ENCODE assay signal across 15 cellular contexts in the genomic region with DNA sequence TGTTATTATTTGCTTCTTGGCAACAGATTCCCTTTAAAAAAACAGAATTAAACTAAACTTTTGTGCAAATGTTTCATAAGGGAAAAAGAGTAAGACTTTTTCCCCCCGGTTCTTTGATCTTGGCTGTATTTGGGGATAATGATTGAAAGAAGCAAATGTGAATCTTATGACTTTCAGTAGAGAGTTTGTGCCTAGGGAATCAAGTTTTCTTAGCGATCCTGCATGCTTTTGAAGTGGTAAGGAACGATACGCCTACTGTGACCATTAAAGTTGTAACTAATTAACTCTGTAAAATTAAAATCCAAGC. TPM values are rescaled to one million over a fixed set of nuclear protein-coding genes. Genes with fewer than 3 reads are reported as not detected.
DNase-seq lines count a peak whose midpoint lies in the region; ATAC-seq, FAIRE-seq and TF ChIP-seq lines count a peak whose summit lies in the region.
"Had no signal": no experiment of that assay in that cellular context is flagged by ENCODE, and none has a peak within 500 bp of the region (broad histone marks: within the 10 kb centered on the region; RNA-seq: fewer than 3 reads in every experiment).

No MANE protein-coding gene starts in this region.

- intact Hi-C loops in GM12878 (cut with micrococcal nuclease; ENCODE audit: unreplicated experiment): loop anchor here (2.0 to 10.0 kb wide), 5 partner anchors 17 to 541 kb away; partner anchors contain the start of genes CORIN and NFXL1
- intact Hi-C loops in thyroid gland (cut with DNase I): no loop called here

- TF ChIP-seq POLR2A in GM12878 (IDR thresholded peaks at IDR 0.05; ENCODE audit: low read depth, low read length): no peak
- no peak for TF ChIP-seq POLR2A in thyroid gland (IDR thresholded peaks at IDR 0.05)

- no peaks in the 10 kb centered on the region for H3K27me3 ChIP-seq in GM12878 (replicated peaks in 1 of 2; ENCODE audit: control insufficient read depth in 2 of 2, insufficient read depth in 2 of 2, low read length in 1 of 2)
- no peaks in the 10 kb centered on the region for H3K27me3 ChIP-seq in thyroid gland
- H3K27me3 ChIP-seq: BE2C, SJCRH30 had no signal

- SMC1A ChIA-PET in GM12878 (lab: Charles Lee; ENCODE audit: uncharacterized antibody, unreplicated experiment): interaction anchor here (0.8 to 11.1 kb wide), 18 partner anchors 8 to 175 kb away, joined by 3 to 239 read pairs (median 4); partner anchors contain the start of genes ATP10D and COMMD8

- in situ Hi-C loops in GM12878 (cut with MboI): no loop called here

- H3K4me3 ChIP-seq in GM12878 (peak overlapping the region; percentile 53), thyroid gland (replicated peaks in 1 of 3) (no peak overlapping the region)
- H3K4me3 ChIP-seq: GM23248, SJCRH30 had no signal

- TF ChIP-seq CTCF in GM12878 (IDR thresholded peaks at IDR 0.05 in 2 of 3, conservative IDR thresholded peaks at IDR 0.05 in 1 of 3; ENCODE audit: control insufficient read depth in 2 of 3, extremely low read depth in 1 of 3, insufficient read depth in 1 of 3, low read depth in 3 of 3, low read length in 3 of 3): no peak
- TF ChIP-seq CTCF in thyroid gland (IDR thresholded peaks at IDR 0.05): no peak
- TF ChIP-seq CTCF in omental fat pad (IDR thresholded peaks at IDR 0.05): no peak

- H2AFZ ChIP-seq in GM12878 (ENCODE audit: control insufficient read depth, low read depth, low read length): peak overlapping the region; percentile 59
- H2AFZ ChIP-seq: GM23248 had no signal

- peaks cover 25% of the 10 kb centered on the region for H3K4me1 ChIP-seq in GM12878 (ENCODE audit: control insufficient read depth, insufficient read depth, low read length)
- H3K4me1 ChIP-seq in thyroid gland: peaks cover 12 to 23% of the 10 kb centered on the region in 2 donors

- peaks cover 37% of the 10 kb centered on the region for H3K79me2 ChIP-seq in GM12878 (ENCODE audit: control insufficient read depth, insufficient read depth, low read length)

- ATAC-seq in GM18861 (IDR thresholded peaks at IDR 0.05; ENCODE audit: unreplicated experiment) (peak; percentile 11), HG02642 (IDR thresholded peaks at IDR 0.05; ENCODE audit: poor library complexity, unreplicated experiment) (peak; percentile 10), GM12878 (peak; percentile 26), omental fat pad (ENCODE audit: low FRiP score) (no peak)

- RAD21 ChIA-PET in GM12878 (lab: Charles Lee; ENCODE audit: unreplicated experiment): interaction anchor here (0.5 to 4.1 kb wide), 12 partner anchors 7 to 542 kb away, joined by 3 to 88 read pairs (median 12); partner anchors contain the start of genes ATP10D and COMMD8

- H3K36me3 ChIP-seq in GM12878 (ENCODE audit: control insufficient read depth in 2 of 2, insufficient read depth in 2 of 2, low read length in 1 of 2): no peaks in the 10 kb centered on the region
- H3K36me3 ChIP-seq in thyroid gland: no peaks in the 10 kb centered on the region
- H3K36me3 ChIP-seq: BE2C, SJCRH30 had no signal

- H3K4me2 ChIP-seq in GM12878 (ENCODE audit: control insufficient read depth, insufficient read depth): peak overlapping the region; percentile 81

- TF ChIP-seq EP300 in GM12878 (IDR thresholded peaks at IDR 0.05; ENCODE audit: borderline replicate concordance in 1 of 2, control insufficient read depth in 1 of 2, low read depth in 2 of 2, low read length in 2 of 2): no peak; a peak in 1 of 4 replicates

- no peak for TF ChIP-seq RAD21 in GM12878 (IDR thresholded peaks at IDR 0.05; ENCODE audit: insufficient read depth, low read depth, low read length)

- H3K27ac ChIP-seq in GM12878 (ENCODE audit: control insufficient read depth, insufficient read depth): peak overlapping the region; percentile 84
- H3K27ac ChIP-seq in thyroid gland: peak overlapping the region in 2 of 3 donors; percentile 27 to 66
- H3K27ac ChIP-seq: GM23248, SJCRH30 had no signal

- no peaks in the 10 kb centered on the region; the same call in 2 of the 3 replicates for H3K9me3 ChIP-seq in GM12878 (replicated peaks; ENCODE audit: control insufficient read depth, insufficient read depth, low read length)
- no peaks in the 10 kb centered on the region for H3K9me3 ChIP-seq in thyroid gland
- H3K9me3 ChIP-seq: BE2C, SJCRH30 had no signal

- TSS peak; percentile 13 for BruUV-seq in GM12878 (replicated peaks; lab: Mats Ljungman, UMichigan)

- no peak for FAIRE-seq in GM12878 (lab: Jason Lieb, UNC)

- POLR2A ChIA-PET in GM12878 (lab: Charles Lee): interaction anchor here (0.6 to 3.4 kb wide), 11 partner anchors 9 to 93 kb away, joined by 3 to 55 read pairs (median 8); partner anchors contain the start of genes ATP10D and COMMD8

- WGBS in GM12878 (ENCODE audit: insufficient coverage, insufficient replicate concordance, low lambda C conversion rate, missing lambda C conversion rate): 29% methylated on average over 4 of the region's 4 CpGs
- 51 to 68% methylated on average over 4 of the region's 4 CpGs for WGBS in thyroid gland, 2 donors

- CTCF ChIA-PET in GM12878 (lab: Yijun Ruan, JAX): interaction anchor here (1.0 to 10.3 kb wide), 10 partner anchors 9 to 342 kb away, joined by 3 to 124 read pairs (median 11); partner anchors contain the start of genes ATP10D and COMMD8

- no peaks in the 10 kb centered on the region for H4K20me1 ChIP-seq in GM12878 (ENCODE audit: control insufficient read depth, insufficient read depth)

- H3K9ac ChIP-seq in GM12878 (ENCODE audit: control insufficient read depth, insufficient read depth, low read length): peak overlapping the region; percentile 20; the same call in 1 of the 2 replicates
- H3K9ac ChIP-seq: GM23248 had no signal

- DNase-seq in GM12878 (ENCODE audit: low read depth, low spot score) (no peak), thyroid gland (no peak), omental fat pad (ENCODE audit: low spot score) (no peak), NCI-H187 treated with DMSO at 0.1 percent for 48 hours (lab: John Stamatoyannopoulos, UW) (no peak)
- DNase-seq in activated CD4-positive, alpha-beta T cell treated with anti-CD3 and anti-CD28 coated beads, Interleukin-2, amount 50 U/mL, for 48 hours: no peak
- DNase-seq: BE2C; CD4-positive, alpha-beta memory T cell; GM23248; NCI-H1436; NCI-H2081; NCI-H524 treated with DMSO at 0.1 percent for 48 hours; RPMI8226 had no signal

RNA-seq across cellular contexts. Expression of gene ATP10D, which starts 9.0 kb away (rescaled TPM):
- total RNA-seq in GM12878 (2013; cell fraction: nucleolus; rRNA removed): 101 and 123 TPM in 2 replicates
- 16.5 and 20.3 TPM in 2 replicates for total RNA-seq in GM12878 (2014; rRNA removed)
- total RNA-seq in GM12878 (2014; rRNA removed; fragmentation: Illumina TruSeq; extraction: Trizol): 20.7 and 20.8 TPM in 2 replicates
- 30.0 and 31.7 TPM in 2 replicates for total RNA-seq in GM12878 (2021)
- polyA plus RNA-seq in GM12878 (2011; ENCODE audit: low read depth): 5.5 TPM
- polyA plus RNA-seq in GM12878 (2011; rRNA removed): 50.3 and 60.3 TPM in 2 replicates
- 18.1 and 22.6 TPM in 2 replicates for polyA plus RNA-seq in GM12878 (2011; cell fraction: cytosol; rRNA removed)
- polyA plus RNA-seq in GM12878 (2011; cell fraction: nucleus; rRNA removed): 42.1 and 55.4 TPM in 2 replicates
- 10.5 and 10.7 TPM in 2 replicates for polyA plus RNA-seq in GM12878 (2012)
- 18.7 and 19.8 TPM in 2 replicates for polyA plus RNA-seq in GM12878 (2014; fragmentation: Illumina TruSeq; extraction: Trizol)
- 10 to 100 TPM; 10.2 to 18.0 TPM for polyA plus RNA-seq in GM12878 (2014; fragmentation: Nextera tagmentation; extraction: Ambion mirVana)
- 9.4 and 11.2 TPM in 2 replicates for polyA plus RNA-seq in GM12878 (2014; rRNA removed)
- 10 to 100 TPM; 19.4 to 25.6 TPM for polyA plus RNA-seq in GM12878 (2016; fragmentation: Nextera tagmentation; extraction: Ambion mirVana)
- polyA minus RNA-seq in GM12878 (2011; rRNA and poly(A)+ RNA removed): 97.4 and 201 TPM in 2 replicates
- 18.3 and 21.1 TPM in 2 replicates for polyA minus RNA-seq in GM12878 (2011; cell fraction: cytosol; rRNA and poly(A)+ RNA removed)
- polyA minus RNA-seq in GM12878 (2011; cell fraction: nucleus; rRNA and poly(A)+ RNA removed): 67.3 and 81.0 TPM in 2 replicates
- 10 to 100 TPM; 35.3 to 55.6 (median 43.8) TPM for total RNA-seq in thyroid gland
- 10 to 100 TPM; 10.2 to 19.9 (median 13.8) TPM for total RNA-seq in omental fat pad

RNA-seq across cellular contexts. Expression of gene COMMD8, which starts 30.6 kb away (rescaled TPM):
- total RNA-seq in GM12878 (2013; cell fraction: nucleolus; rRNA removed): 9.2 and 9.9 TPM in 2 replicates
- total RNA-seq in GM12878 (2014; rRNA removed): 36.3 and 47.2 TPM in 2 replicates
- total RNA-seq in GM12878 (2014; rRNA removed; fragmentation: Illumina TruSeq; extraction: Trizol): 36.4 and 38.5 TPM in 2 replicates
- total RNA-seq in GM12878 (2021): 36.5 and 36.8 TPM in 2 replicates
- polyA plus RNA-seq in GM12878 (2011; ENCODE audit: low read depth): 12.9 TPM
- 58.3 and 104 TPM in 2 replicates for polyA plus RNA-seq in GM12878 (2011; rRNA removed)
- 14.0 and 14.9 TPM in 2 replicates for polyA plus RNA-seq in GM12878 (2011; cell fraction: cytosol; rRNA removed)
- 12.7 and 14.0 TPM in 2 replicates for polyA plus RNA-seq in GM12878 (2011; cell fraction: nucleus; rRNA removed)
- 22.9 and 23.4 TPM in 2 replicates for polyA plus RNA-seq in GM12878 (2012)
- polyA plus RNA-seq in GM12878 (2014; fragmentation: Illumina TruSeq; extraction: Trizol): 28.6 and 31.8 TPM in 2 replicates
- 100 to 1,000 TPM; 126 to 152 TPM for polyA plus RNA-seq in GM12878 (2014; fragmentation: Nextera tagmentation; extraction: Ambion mirVana)
- 23.2 and 27.6 TPM in 2 replicates for polyA plus RNA-seq in GM12878 (2014; rRNA removed)
- polyA plus RNA-seq in GM12878 (2016; fragmentation: Nextera tagmentation; extraction: Ambion mirVana): 100 to 1,000 TPM; 142 to 156 TPM
- 8.6 and 12.0 TPM in 2 replicates for polyA minus RNA-seq in GM12878 (2011; rRNA and poly(A)+ RNA removed)
- 6.0 and 8.0 TPM in 2 replicates for polyA minus RNA-seq in GM12878 (2011; cell fraction: cytosol; rRNA and poly(A)+ RNA removed)
- 7.1 and 7.5 TPM in 2 replicates for polyA minus RNA-seq in GM12878 (2011; cell fraction: nucleus; rRNA and poly(A)+ RNA removed)
- 10 to 100 TPM; 19.8 to 34.2 (median 28.5) TPM for total RNA-seq in thyroid gland
- 10 to 100 TPM in 3 of 4 donors, 1 to 10 TPM in 1; 8.8 to 17.8 (median 13.6) TPM for total RNA-seq in omental fat pad
